Comparison of ENCODE assay signal across 8 cellular contexts in genomic region chr17:79808763-79809529, GRCh38. TPM values are rescaled to one million over a fixed set of nuclear protein-coding genes. Genes with fewer than 3 reads are reported as not detected.
A peak's percentile ranks its signal among the peaks of the same experiment; 100 is the strongest.
DNase-seq lines count a peak whose midpoint lies in the region; ATAC-seq and TF ChIP-seq lines count a peak whose summit lies in the region.

No MANE protein-coding gene starts in this region.

- H3K27me3 Mint-ChIP-seq in neural crest cell (ENCODE audit: low read depth): peaks cover 86% of the 10 kb centered on the region

- DNase-seq in AML-193 (lab: John Stamatoyannopoulos, UW) (peak; percentile 50 to 55), NCI-H774 (lab: John Stamatoyannopoulos, UW) (peak; percentile 62), dermis blood vessel endothelial cell (peak; percentile 58), neural crest cell (ENCODE audit: low read depth, low spot score) (no peak), ovary (no peak)

- intact Hi-C loops in ovary (cut with DNase I): no loop called here

- H3K27me3 ChIP-seq in ovary: peaks cover 26% of the 10 kb centered on the region

- no peaks in the 10 kb centered on the region for H3K9me3 Mint-ChIP-seq in neural crest cell

- no peaks in the 10 kb centered on the region for H3K4me1 ChIP-seq in ovary (ENCODE audit: insufficient read depth)

- no peak overlapping the region for H3K27ac ChIP-seq in ovary

- ATAC-seq in HG03280 (IDR thresholded peaks at IDR 0.05; ENCODE audit: unreplicated experiment) (no peak), GM18498 (IDR thresholded peaks at IDR 0.05; ENCODE audit: unreplicated experiment) (no peak)

- TF ChIP-seq CTCF in GM12875 (IDR thresholded peaks at IDR 0.05; ENCODE audit: borderline replicate concordance, insufficient read depth, low read depth, low read length) (peak; percentile 23; the same call in 1 of the 2 replicates), neural crest cell (conservative IDR thresholded peaks at IDR 0.05) (no peak), ovary (IDR thresholded peaks at IDR 0.05) (no peak)

- no peak for TF ChIP-seq POLR2A in ovary (IDR thresholded peaks at IDR 0.05)

- H3K36me3 Mint-ChIP-seq in neural crest cell (ENCODE audit: low read depth): peaks cover 2% of the 10 kb centered on the region

- WGBS in ovary, 3 donors: 14 to 22% (median 18%) methylated on average over 20 of the region's 20 CpGs

- H3K4me1 Mint-ChIP-seq in neural crest cell: peaks cover 38% of the 10 kb centered on the region

- H3K4me3 ChIP-seq in GM12875 (ENCODE audit: low read depth, low read length) (no peak overlapping the region), ovary (no peak overlapping the region)

- no peaks in the 10 kb centered on the region for H3K9me3 ChIP-seq in ovary

- H3K36me3 ChIP-seq in ovary: no peaks in the 10 kb centered on the region

- no peak for TF ChIP-seq EP300 in ovary (IDR thresholded peaks at IDR 0.05)

- H3K4me3 Mint-ChIP-seq in neural crest cell: peak overlapping the region; percentile 55

- no peak overlapping the region for H3K27ac Mint-ChIP-seq in neural crest cell (ENCODE audit: unreplicated experiment)

RNA-seq across cellular contexts. Expression of gene CBX8, which starts 12.1 kb away (rescaled TPM):
- total RNA-seq in dermis blood vessel endothelial cell (2.7 and 5.1 TPM in 2 replicates), neural crest cell (16.5 and 19.2 TPM in 2 replicates), ovary (1 to 10 TPM in 6 of 7 donors, under 1 TPM in 1; 0.60 to 7.0 (median 3.9) TPM)
- polyA plus RNA-seq in ovary: 1 to 10 TPM; 1.1 to 3.2 TPM

RNA-seq across cellular contexts. Expression of gene CBX4, which starts 30.3 kb away (rescaled TPM):
- total RNA-seq in dermis blood vessel endothelial cell (11.1 and 13.5 TPM in 2 replicates), neural crest cell (19.1 and 21.0 TPM in 2 replicates), ovary (10 to 100 TPM in 6 of 7 donors, 1 to 10 TPM in 1; 5.5 to 27.9 (median 16.5) TPM)
- 10 to 100 TPM in 1 of 2 donors, 1 to 10 TPM in 1; 7.8 to 10.7 TPM for polyA plus RNA-seq in ovary

RNA-seq across cellular contexts. Expression of gene CBX2, which starts 31.0 kb away (rescaled TPM):
- total RNA-seq in dermis blood vessel endothelial cell (12.9 and 14.1 TPM in 2 replicates), neural crest cell (95.4 and 101 TPM in 2 replicates), ovary (1 to 10 TPM; 2.1 to 5.7 (median 4.8) TPM)
- polyA plus RNA-seq in ovary: 1 to 10 TPM in 1 of 2 donors, under 1 TPM in 1; 0.92 to 4.0 TPM

Comparison
In these comparisons a context has a peak if more than half of its experiments do, and no peak if none do; other contexts are left out.
1. DNase-seq: peak in AML-193 (2 of 2), NCI-H774 (single experiment) and dermis blood vessel endothelial cell (single experiment); none in neural crest cell (single experiment) and ovary (0 of 5).